18 cellular contexts compared by ENCODE assay signal in genomic region chr2:236241181-236242056, GRCh38. TPM values are rescaled to one million over a fixed set of nuclear protein-coding genes. Genes with fewer than 3 reads are reported as not detected.
DNase-seq lines count a peak whose midpoint lies in the region; ATAC-seq, FAIRE-seq and TF ChIP-seq lines count a peak whose summit lies in the region.
"Had no signal": no experiment of that assay in that cellular context is flagged by ENCODE, and none has a peak within 500 bp of the region (broad histone marks: within the 10 kb centered on the region; RNA-seq: fewer than 3 reads in every experiment).

No MANE protein-coding gene starts in this region.

- intact Hi-C loops in Calu3 (cut with micrococcal nuclease; ENCODE audit: unreplicated experiment) (no loop called here), left ventricle myocardium superior (cut with micrococcal nuclease) (no loop called here), gastrocnemius medialis (cut with DNase I; ENCODE audit: low total_unique reads) (loop anchor here (10.0 kb wide), 3 partner anchors 483 to 1393 kb away; no protein-coding TSS in a partner anchor)

- H3K27me3 ChIP-seq in astrocyte (ENCODE audit: insufficient read depth, low read length), result peaks cover 15% of the 10 kb centered on the region
- H3K27me3 ChIP-seq in gastrocnemius medialis, result peaks cover 0 to 3% (median 0%) of the 10 kb centered on the region in 3 donors
- peaks cover 58% of the 10 kb centered on the region for H3K27me3 ChIP-seq in suprapubic skin

- H3K36me3 Mint-ChIP-seq in Calu3 (ENCODE audit: insufficient read depth, unreplicated experiment), result no peaks in the 10 kb centered on the region
- H3K36me3 Mint-ChIP-seq in astrocyte (ENCODE audit: low read depth, unreplicated experiment), result no peaks in the 10 kb centered on the region

- H3K27me3 Mint-ChIP-seq in Calu3 (ENCODE audit: unreplicated experiment), result no peaks in the 10 kb centered on the region
- H3K27me3 Mint-ChIP-seq in astrocyte (ENCODE audit: low read depth, unreplicated experiment), result peaks cover 44% of the 10 kb centered on the region

- in situ Hi-C loops in gastrocnemius medialis (cut with MboI; ENCODE audit: low sequenced_read_pairs in 4 of 4), result no loop called here

- H3K4me1 Mint-ChIP-seq in Calu3 (ENCODE audit: low read depth, unreplicated experiment), result peaks cover 34% of the 10 kb centered on the region
- H3K4me1 Mint-ChIP-seq in astrocyte (ENCODE audit: low read depth, unreplicated experiment), result peaks cover 8% of the 10 kb centered on the region

- no peak overlapping the region for H3K9ac ChIP-seq in astrocyte (ENCODE audit: low read length)

- H3K4me3 ChIP-seq in astrocyte (ENCODE audit: insufficient read depth, low read depth, low read length) (no peak overlapping the region), gastrocnemius medialis (peak overlapping the region in 2 of 4 donors; percentile 1 to 22), suprapubic skin (no peak overlapping the region)
- H3K4me3 ChIP-seq: HAP-1 had no signal

- BruUV-seq in Calu3 (replicated peaks; lab: Mats Ljungman, UMichigan), result no TSS peak

- TF ChIP-seq CTCF in Calu3 (IDR thresholded peaks at IDR 0.05; ENCODE audit: unreplicated experiment) (no peak), astrocyte (IDR thresholded peaks at IDR 0.05; ENCODE audit: insufficient read depth, low read depth, low read length) (no peak), gastrocnemius medialis (IDR thresholded peaks at IDR 0.05 in 4 of 5, conservative IDR thresholded peaks at IDR 0.05 in 1 of 5) (no peak), suprapubic skin (IDR thresholded peaks at IDR 0.05) (no peak)

- no peak for TF ChIP-seq POLR2A in gastrocnemius medialis (IDR thresholded peaks at IDR 0.05)
- no peak for TF ChIP-seq POLR2A in suprapubic skin (IDR thresholded peaks at IDR 0.05)

- H3K4me2 ChIP-seq in astrocyte (ENCODE audit: low read length), result no peak overlapping the region

- H3K4me3 Mint-ChIP-seq in Calu3 (ENCODE audit: low read depth, unreplicated experiment) (peak overlapping the region; percentile 36), astrocyte (ENCODE audit: unreplicated experiment) (no peak overlapping the region)
- H3K4me3 Mint-ChIP-seq: CD4-positive, alpha-beta T cell had no signal

- peaks cover 7% of the 10 kb centered on the region for H3K4me1 ChIP-seq in astrocyte (ENCODE audit: insufficient read depth, low read length)
- H3K4me1 ChIP-seq in gastrocnemius medialis, result peaks cover 33 to 55% of the 10 kb centered on the region in 2 donors
- H3K4me1 ChIP-seq in suprapubic skin, result peaks cover 11% of the 10 kb centered on the region
- H3K4me1 ChIP-seq: HAP-1 had no signal

- CTCF ChIA-PET in Calu3 (lab: Charles Lee), result interaction anchor here (1.4 kb wide), 1 partner anchor 25 kb away, joined by 3 read pairs; no protein-coding TSS in a partner anchor

- H3K79me2 ChIP-seq in astrocyte (ENCODE audit: insufficient read depth, low read length), result no peaks in the 10 kb centered on the region

- no peak overlapping the region for H2AFZ ChIP-seq in astrocyte (ENCODE audit: low read depth, low read length)

- H3K36me3 ChIP-seq in astrocyte (ENCODE audit: insufficient read depth, low read length) (no peaks in the 10 kb centered on the region), gastrocnemius medialis (no peaks in the 10 kb centered on the region), suprapubic skin (no peaks in the 10 kb centered on the region)
- H3K36me3 ChIP-seq: HAP-1 had no signal

- H3K27ac ChIP-seq in astrocyte (ENCODE audit: low read depth, low read length) (no peak overlapping the region), gastrocnemius medialis (peak overlapping the region; percentile 77 to 90 (median 86)), suprapubic skin (no peak overlapping the region)

- H3K9me3 ChIP-seq in astrocyte (ENCODE audit: insufficient read depth, low read depth, low read length) (no peaks in the 10 kb centered on the region), gastrocnemius medialis (no peaks in the 10 kb centered on the region), suprapubic skin (no peaks in the 10 kb centered on the region)
- H3K9me3 ChIP-seq: HAP-1 had no signal

- peak overlapping the region; percentile 78 for H3K27ac Mint-ChIP-seq in Calu3 (ENCODE audit: unreplicated experiment)
- peak overlapping the region; percentile 18 for H3K27ac Mint-ChIP-seq in astrocyte (ENCODE audit: unreplicated experiment)
- H3K27ac Mint-ChIP-seq: CD4-positive, alpha-beta T cell had no signal

- TF ChIP-seq EP300 in suprapubic skin (IDR thresholded peaks at IDR 0.05), result no peak

- DNase-seq in Calu3 (no peak), astrocyte (ENCODE audit: low read depth) (no peak), left ventricle myocardium superior (no peak), gastrocnemius medialis (peak in 1 of 2 donors; percentile 28), suprapubic skin (ENCODE audit: low spot score in 2 of 2) (no peak)
- DNase-seq in effector CD8-positive, alpha-beta T cell (lab: John Stamatoyannopoulos, UW), result no peak
- DNase-seq: CD4-positive, alpha-beta T cell; MM.1S; NCI-H1105; NCI-H187; NCI-H69; NK-92 treated with Interleukin-12 subunit alpha and Interleukin-12 subunit beta, amount 100 ng/mL, for 24 hours; PC-3 had no signal

- ATAC-seq in left ventricle myocardium superior (peak; percentile 42), gastrocnemius medialis (peak in 1 of 2 donors; percentile 5), GM18517 (IDR thresholded peaks at IDR 0.05; ENCODE audit: unreplicated experiment) (no peak), GM18502 (IDR thresholded peaks at IDR 0.05; ENCODE audit: poor library complexity, unreplicated experiment) (no peak)
- ATAC-seq: PC-3 had no signal

- no peak for FAIRE-seq in astrocyte (lab: Jason Lieb, UNC)

- H3K9me3 Mint-ChIP-seq in Calu3 (ENCODE audit: low read depth, unreplicated experiment) (peaks cover 3% of the 10 kb centered on the region), astrocyte (ENCODE audit: unreplicated experiment) (peaks cover 2% of the 10 kb centered on the region)
- H3K9me3 Mint-ChIP-seq: CD4-positive, alpha-beta T cell had no signal

- H4K20me1 ChIP-seq in astrocyte (ENCODE audit: insufficient read depth, low read length), result no peaks in the 10 kb centered on the region

- 66% methylated on average over 13 of the region's 13 CpGs for WGBS in suprapubic skin

RNA-seq across cellular contexts. Expression of gene ASB18, which starts 22.8 kb away (rescaled TPM):
- total RNA-seq in Calu3 (2022) (not detected in 2 replicates), astrocyte (not detected in 2 replicates), left ventricle myocardium superior (3.8 TPM), gastrocnemius medialis (under 1 TPM in 2 of 4 donors, not detected in 2; 0.16 to 0.17 TPM), suprapubic skin (under 1 TPM in 1 of 4 donors, not detected in 3; 0.13 TPM)
- total RNA-seq: A673; CD4-positive, alpha-beta T cell; Daoy had no signal

Comparison
In these comparisons a context has a peak if more than half of its experiments do, and no peak if none do; other contexts are left out.
1. H3K27ac ChIP-seq: peak in gastrocnemius medialis (4 of 4); none in astrocyte (single experiment) and suprapubic skin (single experiment).